In genomic region chr6:5085638-5086293, GRCh38 we compare ENCODE assay signal across 8 cellular contexts. TPM values are rescaled to one million over a fixed set of nuclear protein-coding genes. Genes with fewer than 3 reads are reported as not detected.
DNase-seq lines count a peak whose midpoint lies in the region; ATAC-seq and TF ChIP-seq lines count a peak whose summit lies in the region.

No MANE protein-coding gene starts in this region.

- peak overlapping the region; percentile 71 for H3K27ac ChIP-seq in psoas muscle

- TF ChIP-seq CTCF in GM12864 (IDR thresholded peaks at IDR 0.05; ENCODE audit: low read depth, low read length, missing control alignments) (no peak), glutamatergic neuron (IDR thresholded peaks at IDR 0.05; ENCODE audit: partially characterized antibody, unreplicated experiment) (no peak), psoas muscle (IDR thresholded peaks at IDR 0.05) (no peak)

- peaks cover 0 to 27% (median 5%) of the 10 kb centered on the region in 3 donors for H3K27me3 ChIP-seq in psoas muscle (ENCODE audit: insufficient read depth in 3 of 3, low read length in 2 of 3)

- ATAC-seq in HG03064 (IDR thresholded peaks at IDR 0.05; ENCODE audit: low read depth, unreplicated experiment) (peak; percentile 26), psoas muscle (peak; percentile 33 to 62 (median 54)), T-helper 17 cell (no peak)

- 1 to 2% (median 1%) methylated on average over 60 to 75 of the region's 75 CpGs for WGBS in psoas muscle, 3 donors

- peaks cover 19% of the 10 kb centered on the region for H3K27me3 Mint-ChIP-seq in glutamatergic neuron (ENCODE audit: unreplicated experiment)
- peaks cover 54% of the 10 kb centered on the region for H3K27me3 Mint-ChIP-seq in T-helper 17 cell

- H3K4me3 ChIP-seq in GM12864 (ENCODE audit: low read depth, low read length): peak overlapping the region; percentile 64
- peak overlapping the region; percentile 84 for H3K4me3 ChIP-seq in psoas muscle

- no peak for DNase-seq in GM12864 (ENCODE audit: low read depth)
- peak; percentile 37 for DNase-seq in UCSD-AML1 (lab: John Stamatoyannopoulos, UW; ENCODE audit: unreplicated experiment)
- DNase-seq in glutamatergic neuron: peak; percentile 69
- peak; percentile 38 to 61 for DNase-seq in psoas muscle
- no peak for DNase-seq in T-helper 17 cell
- DNase-seq in pons (ENCODE audit: low spot score): no peak
- DNase-seq in NCI-H345 treated with DMSO at 0.1 percent for 48 hours (lab: John Stamatoyannopoulos, UW; ENCODE audit: unreplicated experiment): no peak

- H3K4me1 ChIP-seq in psoas muscle: peaks cover 3% of the 10 kb centered on the region

- no peaks in the 10 kb centered on the region for H3K36me3 ChIP-seq in psoas muscle (ENCODE audit: insufficient read depth in 1 of 2, low read depth in 1 of 2)

- peak overlapping the region; percentile 30 for H3K4me3 Mint-ChIP-seq in glutamatergic neuron (ENCODE audit: unreplicated experiment)
- no peak overlapping the region for H3K4me3 Mint-ChIP-seq in T-helper 17 cell

- H3K9me3 ChIP-seq in psoas muscle (no peaks in the 10 kb centered on the region), T-helper 17 cell (ENCODE audit: control insufficient read depth, low read length, poor library complexity, severe bottlenecking) (no peaks in the 10 kb centered on the region)

- H3K27ac Mint-ChIP-seq in glutamatergic neuron (ENCODE audit: unreplicated experiment): no peak overlapping the region
- H3K27ac Mint-ChIP-seq in T-helper 17 cell: no peak overlapping the region

- peaks cover 1% of the 10 kb centered on the region for H3K9me3 Mint-ChIP-seq in glutamatergic neuron (ENCODE audit: unreplicated experiment)

- H3K36me3 Mint-ChIP-seq in glutamatergic neuron (ENCODE audit: unreplicated experiment) (no peaks in the 10 kb centered on the region), T-helper 17 cell (ENCODE audit: low read depth) (peaks cover 3% of the 10 kb centered on the region)

- intact Hi-C loops in psoas muscle (cut with DNase I): no loop called here

- no peaks in the 10 kb centered on the region for H3K4me1 Mint-ChIP-seq in glutamatergic neuron (ENCODE audit: low read depth, unreplicated experiment)
- H3K4me1 Mint-ChIP-seq in T-helper 17 cell: peaks cover 4% of the 10 kb centered on the region

RNA-seq across cellular contexts. Expression of gene PPP1R3G, which starts 0.6 kb away (rescaled TPM):
- total RNA-seq in glutamatergic neuron (ENCODE audit: unreplicated experiment) (not detected), psoas muscle (under 1 TPM; 0.10 to 0.50 (median 0.33) TPM), T-helper 17 cell (not detected)
- under 1 TPM; 0.06 to 0.13 (median 0.09) TPM for polyA plus RNA-seq in psoas muscle

Comparison
In these comparisons a context has a peak if more than half of its experiments do, and no peak if none do; other contexts are left out.
1. DNase-seq: peak in UCSD-AML1 (single experiment), glutamatergic neuron (single experiment) and psoas muscle (2 of 2); none in GM12864 (single experiment), T-helper 17 cell (0 of 3), pons (single experiment) and NCI-H345 treated with DMSO at 0.1 percent for 48 hours (single experiment).